9 cellular contexts compared by ENCODE assay signal in the genomic region with DNA sequence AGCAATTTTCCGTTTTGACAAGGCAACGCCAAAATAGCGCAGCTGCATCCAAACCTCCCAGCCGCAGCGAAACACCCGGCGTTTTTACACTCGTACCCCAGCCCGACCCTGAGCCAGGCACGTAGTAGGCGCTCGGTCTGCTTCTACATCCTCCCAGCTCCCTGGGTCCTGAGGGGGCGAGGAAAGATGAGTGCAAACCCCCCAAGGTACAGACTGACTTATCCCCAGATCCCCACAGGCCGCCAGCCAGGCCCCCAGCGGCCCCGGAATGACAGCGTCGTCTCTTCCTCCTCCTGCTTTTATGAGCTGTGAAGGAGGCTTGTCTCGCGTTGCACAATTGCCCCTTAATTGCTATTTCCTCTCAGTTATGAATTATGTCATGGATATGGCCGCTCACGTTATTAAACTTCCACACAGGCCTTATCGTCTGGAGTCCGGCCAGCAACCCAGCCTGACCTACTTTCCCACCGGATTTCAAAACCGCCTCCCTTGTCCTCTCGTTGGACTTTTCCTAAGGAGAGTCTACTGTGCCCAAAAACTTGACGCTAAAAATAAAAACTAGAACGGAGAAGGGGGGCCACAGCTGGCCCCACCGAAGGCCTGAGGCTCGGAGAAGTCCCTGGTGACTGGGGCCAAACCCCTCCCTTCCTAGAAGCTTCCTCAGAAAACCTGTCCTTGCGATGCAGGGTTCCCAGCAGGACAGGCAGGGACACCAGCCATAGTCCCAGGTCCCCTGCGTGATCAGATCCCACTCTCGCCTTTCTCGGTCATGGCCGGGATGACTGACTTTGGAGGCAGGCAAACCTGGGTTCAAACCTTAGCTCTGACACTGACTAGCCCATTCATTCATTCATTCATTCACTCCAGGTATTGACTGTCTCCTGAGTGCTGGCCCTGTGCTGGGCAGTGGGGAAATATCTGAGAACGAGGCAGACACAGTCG.
DNase-seq lines count a peak whose midpoint lies in the region; TF ChIP-seq lines count a peak whose summit lies in the region.
"Had no signal": no experiment of that assay in that cellular context is flagged by ENCODE, and none has a peak within 500 bp of the region (broad histone marks: within the 10 kb centered on the region; RNA-seq: fewer than 3 reads in every experiment).

No MANE protein-coding gene starts in this region.

- no peaks in the 10 kb centered on the region for H3K4me1 Mint-ChIP-seq in progenitor cell of endocrine pancreas (ENCODE audit: low read depth)
- H3K4me1 Mint-ChIP-seq in activated CD4-positive, alpha-beta memory T cell treated with anti-CD3 and anti-CD28 coated beads, Interleukin-2, amount 10 ng/mL, durations not matched to agents 7 days and 5 days: peaks cover 62% of the 10 kb centered on the region

- peaks cover 32% of the 10 kb centered on the region for H3K27me3 Mint-ChIP-seq in progenitor cell of endocrine pancreas
- peaks cover 6% of the 10 kb centered on the region for H3K27me3 Mint-ChIP-seq in activated CD4-positive, alpha-beta memory T cell treated with anti-CD3 and anti-CD28 coated beads, Interleukin-2, amount 10 ng/mL, durations not matched to agents 7 days and 5 days

- peak overlapping the region; percentile 54 for H3K27ac Mint-ChIP-seq in progenitor cell of endocrine pancreas
- no peak overlapping the region for H3K27ac Mint-ChIP-seq in activated CD4-positive, alpha-beta memory T cell treated with anti-CD3 and anti-CD28 coated beads, Interleukin-2, amount 10 ng/mL, durations not matched to agents 7 days and 5 days

- H3K9me3 Mint-ChIP-seq in progenitor cell of endocrine pancreas (ENCODE audit: low read depth): no peaks in the 10 kb centered on the region
- H3K9me3 Mint-ChIP-seq in activated CD4-positive, alpha-beta memory T cell treated with anti-CD3 and anti-CD28 coated beads, Interleukin-2, amount 10 ng/mL, durations not matched to agents 7 days and 5 days: no peaks in the 10 kb centered on the region
- H3K9me3 Mint-ChIP-seq: neural crest cell had no signal

- no peak overlapping the region for H3K4me3 Mint-ChIP-seq in progenitor cell of endocrine pancreas (ENCODE audit: low read depth)
- H3K4me3 Mint-ChIP-seq in activated CD4-positive, alpha-beta memory T cell treated with anti-CD3 and anti-CD28 coated beads, Interleukin-2, amount 10 ng/mL, durations not matched to agents 7 days and 5 days: no peak overlapping the region
- H3K4me3 Mint-ChIP-seq: neural crest cell had no signal

- CTCF ChIA-PET in activated CD4-positive, alpha-beta memory T cell treated with anti-CD3 and anti-CD28 coated beads, Interleukin-2, amount 10 ng/mL, durations not matched to agents 7 days and 5 days (lab: Charles Lee): no interaction called here

- TF ChIP-seq CTCF in progenitor cell of endocrine pancreas (IDR thresholded peaks at IDR 0.05; ENCODE audit: unreplicated experiment) (no peak), GM10266 (IDR thresholded peaks at IDR 0.05; ENCODE audit: control insufficient read depth, insufficient read depth, low read depth, missing control alignments) (no peak)

- H3K36me3 Mint-ChIP-seq in progenitor cell of endocrine pancreas (ENCODE audit: insufficient read depth): no peaks in the 10 kb centered on the region
- H3K36me3 Mint-ChIP-seq in activated CD4-positive, alpha-beta memory T cell treated with anti-CD3 and anti-CD28 coated beads, Interleukin-2, amount 10 ng/mL, durations not matched to agents 7 days and 5 days (ENCODE audit: low read depth): no peaks in the 10 kb centered on the region

- POLR2A ChIA-PET in activated CD4-positive, alpha-beta memory T cell treated with anti-CD3 and anti-CD28 coated beads, Interleukin-2, amount 10 ng/mL, durations not matched to agents 7 days and 5 days (lab: Charles Lee): no interaction called here

- DNase-seq in Daoy (ENCODE audit: low read depth) (peak; percentile 90), NOMO-1 (lab: John Stamatoyannopoulos, UW; ENCODE audit: unreplicated experiment in 2 of 2) (peak; percentile 71 to 90), fibroblast of gingiva (ENCODE audit: low read depth) (peak; percentile 84), progenitor cell of endocrine pancreas (ENCODE audit: low spot score, unreplicated experiment) (no peak), DMS 273 treated with DMSO at 0.1 percent for 48 hours (lab: John Stamatoyannopoulos, UW) (no peak), COLO668 (lab: John Stamatoyannopoulos, UW; ENCODE audit: unreplicated experiment) (no peak), GM10266 (ENCODE audit: extremely low spot score) (no peak)
- DNase-seq in activated CD4-positive, alpha-beta memory T cell treated with anti-CD3 and anti-CD28 coated beads, Interleukin-2, amount 10 ng/mL, durations not matched to agents 7 days and 5 days: no peak

Comparison
In these comparisons a context has a peak if more than half of its experiments do, and no peak if none do; other contexts are left out.
1. DNase-seq: peak in Daoy (single experiment), NOMO-1 (2 of 2) and fibroblast of gingiva (single experiment); none in progenitor cell of endocrine pancreas (single experiment), activated CD4-positive, alpha-beta memory T cell treated with anti-CD3 and anti-CD28 coated beads, Interleukin-2, amount 10 ng/mL, durations not matched to agents 7 days and 5 days (single experiment), DMS 273 treated with DMSO at 0.1 percent for 48 hours (single experiment), COLO668 (single experiment) and GM10266 (single experiment).